Comparison of ENCODE assay signal across 11 cellular contexts in the genomic region with DNA sequence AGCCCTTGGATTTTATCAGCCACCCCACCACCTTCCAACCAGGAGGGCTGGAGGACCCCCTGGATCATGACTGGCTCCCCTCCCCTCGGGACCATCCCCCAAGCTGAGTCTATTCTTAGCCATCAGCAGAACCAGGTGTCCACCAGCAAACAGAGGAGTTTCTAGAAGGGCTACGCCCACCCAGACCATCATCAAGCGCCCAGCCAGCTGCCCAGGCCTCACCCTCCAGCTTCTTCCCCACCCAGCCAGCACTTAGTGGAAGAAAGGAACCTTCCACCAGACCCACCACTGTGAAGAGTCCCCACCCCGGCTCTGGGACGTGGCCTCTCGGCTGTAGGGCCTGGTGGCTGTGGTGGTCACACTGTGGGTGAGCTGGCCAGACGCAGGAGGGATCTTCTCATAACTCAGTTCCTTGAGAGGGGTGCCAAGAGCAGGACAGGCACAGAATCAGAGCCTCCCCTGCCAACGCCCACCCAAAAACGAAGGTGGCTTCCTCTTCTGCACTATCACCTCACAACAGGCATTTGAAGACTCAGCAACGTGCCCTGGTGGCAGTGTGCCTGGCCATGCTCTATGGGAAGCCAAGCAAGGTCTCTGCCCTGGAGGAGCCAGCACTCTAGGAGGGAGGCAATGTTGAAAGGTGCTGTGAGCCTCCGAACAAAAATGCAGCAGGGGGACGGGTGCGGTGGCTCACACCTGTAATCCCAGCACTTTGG. TPM values are rescaled to one million over a fixed set of nuclear protein-coding genes. Genes with fewer than 3 reads are reported as not detected.
DNase-seq lines count a peak whose midpoint lies in the region; ATAC-seq and TF ChIP-seq lines count a peak whose summit lies in the region.
"Had no signal": no experiment of that assay in that cellular context is flagged by ENCODE, and none has a peak within 500 bp of the region (broad histone marks: within the 10 kb centered on the region; RNA-seq: fewer than 3 reads in every experiment).

No MANE protein-coding gene starts in this region.

- no peak overlapping the region for H2AFZ ChIP-seq in neuron (ENCODE audit: low read depth, low read length)

- DNase-seq in heart right ventricle (peak in 1 of 2 donors; percentile 10), left ventricle myocardium superior (no peak), esophagus squamous epithelium (lab: John Stamatoyannopoulos, UW) (no peak), uterus (no peak), DMS79 (lab: John Stamatoyannopoulos, UW) (no peak), NCI-H226 (no peak)
- DNase-seq in effector CD8-positive, alpha-beta T cell (lab: John Stamatoyannopoulos, UW): no peak
- DNase-seq: GOT3, MG63 had no signal

- H3K4me1 ChIP-seq in heart right ventricle: peaks cover 8 to 54% (median 40%) of the 10 kb centered on the region in 9 donors
- peaks cover 31 to 63% (median 41%) of the 10 kb centered on the region in 3 donors for H3K4me1 ChIP-seq in esophagus squamous epithelium
- H3K4me1 ChIP-seq in neuron (ENCODE audit: insufficient read depth, low read length): peaks cover 14% of the 10 kb centered on the region
- H3K4me1 ChIP-seq in uterus: peaks cover 15 to 29% of the 10 kb centered on the region in 2 donors

- H3K27me3 ChIP-seq in heart right ventricle (no peaks in the 10 kb centered on the region), esophagus squamous epithelium (no peaks in the 10 kb centered on the region), neuron (ENCODE audit: insufficient read depth, low read length) (no peaks in the 10 kb centered on the region), uterus (no peaks in the 10 kb centered on the region)
- H3K27me3 ChIP-seq: MG63 had no signal

- TF ChIP-seq POLR2A in esophagus squamous epithelium (IDR thresholded peaks at IDR 0.05): no peak
- TF ChIP-seq POLR2A in uterus (IDR thresholded peaks at IDR 0.05): no peak

- WGBS in heart right ventricle, 2 donors: 58 to 68% methylated on average over 13 of the region's 13 CpGs
- WGBS in esophagus squamous epithelium, 2 donors: 42 to 82% methylated on average over 5 to 6 of the region's 13 CpGs

- H3K4me3 ChIP-seq in heart right ventricle (peak overlapping the region in 3 of 10 donors; percentile 5 to 37 (median 27)), esophagus squamous epithelium (peak overlapping the region in 1 of 4 donors; percentile 51), neuron (ENCODE audit: low read length) (peak overlapping the region; percentile 34), uterus (peak overlapping the region in 1 of 2 donors; percentile 29)
- H3K4me3 ChIP-seq: MG63 had no signal

- H3K36me3 ChIP-seq in heart right ventricle: no peaks in the 10 kb centered on the region
- H3K36me3 ChIP-seq in esophagus squamous epithelium: no peaks in the 10 kb centered on the region
- no peaks in the 10 kb centered on the region for H3K36me3 ChIP-seq in neuron (ENCODE audit: insufficient read depth, low read length)
- H3K36me3 ChIP-seq in uterus: no peaks in the 10 kb centered on the region
- H3K36me3 ChIP-seq: MG63 had no signal

- H3K9me3 ChIP-seq in heart right ventricle: no peaks in the 10 kb centered on the region
- no peaks in the 10 kb centered on the region for H3K9me3 ChIP-seq in esophagus squamous epithelium
- peaks cover 9% of the 10 kb centered on the region for H3K9me3 ChIP-seq in neuron (ENCODE audit: low read length)
- no peaks in the 10 kb centered on the region for H3K9me3 ChIP-seq in uterus
- H3K9me3 ChIP-seq: MG63 had no signal

- no peak for TF ChIP-seq CTCF in heart right ventricle (IDR thresholded peaks at IDR 0.05)
- no peak for TF ChIP-seq CTCF in esophagus squamous epithelium (IDR thresholded peaks at IDR 0.05)
- no peak for TF ChIP-seq CTCF in uterus (IDR thresholded peaks at IDR 0.05)

- ATAC-seq in heart right ventricle: peak in 2 of 8 donors; percentile 2 to 5
- ATAC-seq in left ventricle myocardium superior: no peak
- ATAC-seq: stimulated activated effector memory CD8-positive, alpha-beta T cell treated with anti-CD3 and anti-CD28 coated beads, Interleukin-12 subunit alpha, Interleukin-12 subunit beta, amount 100 ng/mL, for 72 hours had no signal

- peak overlapping the region in 9 of 10 donors; percentile 53 to 85 (median 73) for H3K27ac ChIP-seq in heart right ventricle
- H3K27ac ChIP-seq in esophagus squamous epithelium: peak overlapping the region; percentile 24 to 91 (median 76)
- peak overlapping the region; percentile 89 to 90 for H3K27ac ChIP-seq in uterus

- intact Hi-C loops in heart right ventricle (cut with DNase I) (no loop called here), left ventricle myocardium superior (cut with micrococcal nuclease) (no loop called here), esophagus squamous epithelium (cut with DNase I) (no loop called here), uterus (cut with DNase I; ENCODE audit: low total_unique reads) (no loop called here)

RNA-seq across cellular contexts. Expression of gene BIN1, which starts 19.0 kb away (rescaled TPM):
- total RNA-seq in heart right ventricle (10 to 100 TPM; 11.9 to 21.7 (median 16.5) TPM), left ventricle myocardium superior (15.0 TPM), esophagus squamous epithelium (10 to 100 TPM; 10.8 to 23.3 (median 15.5) TPM), uterus (100 to 1,000 TPM in 1 of 4 donors, 10 to 100 TPM in 3; 41.5 to 112 (median 57.8) TPM)
- 10 to 100 TPM in 1 of 2 donors, 1 to 10 TPM in 1; 8.4 to 10.9 TPM for polyA plus RNA-seq in heart right ventricle
